8 cellular contexts compared by ENCODE assay signal in the genomic region with DNA sequence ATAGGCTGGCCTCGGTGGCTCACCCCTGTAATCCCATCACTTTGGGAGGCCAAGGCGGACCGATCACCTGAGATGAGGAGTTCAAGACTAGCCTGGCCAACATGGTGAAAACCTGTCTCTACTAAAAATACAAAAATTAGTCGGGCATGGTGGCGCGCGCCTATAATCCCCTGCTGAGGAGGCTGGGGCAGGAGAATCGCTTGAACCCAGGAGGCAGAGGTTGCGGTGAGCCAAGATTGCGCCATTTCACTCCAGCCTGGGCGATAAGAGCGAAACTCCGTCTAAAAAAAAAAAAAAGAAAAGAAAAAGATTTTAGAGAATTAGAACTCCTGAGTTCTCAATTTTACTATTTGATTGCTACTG. TPM values are rescaled to one million over a fixed set of nuclear protein-coding genes. Genes with fewer than 3 reads are reported as not detected.
DNase-seq lines count a peak whose midpoint lies in the region; ATAC-seq, FAIRE-seq and TF ChIP-seq lines count a peak whose summit lies in the region.
"Not testable (repeated sequence)": the region's sequence is repeated elsewhere in the genome, so short reads cannot be mapped to it uniquely, and the experiment has no call there.

No MANE protein-coding gene starts in this region.

- not testable (repeated sequence) for ATAC-seq in CD8-positive, alpha-beta T cell; activated B cell treated with CpG ODN at 0.5 μM for 24 hours (ENCODE audit: low read depth); activated naive CD8-positive, alpha-beta T cell treated with anti-CD3 and anti-CD28 coated beads, Interleukin-2, amount 10 ng/mL, durations not matched to agents 7 days and 5 days (ENCODE audit: low read depth); upper lobe of right lung

- not testable (repeated sequence) for H3K9me3 ChIP-seq in CD8-positive, alpha-beta T cell (ENCODE audit: low read length); keratinocyte (ENCODE audit: control insufficient read depth, low read depth, low read length); neural progenitor cell (ENCODE audit: low read depth); upper lobe of right lung

- H3K79me2 ChIP-seq in keratinocyte (ENCODE audit: control insufficient read depth, insufficient read depth, low read length) (peaks cover 58% of the 10 kb centered on the region), neural progenitor cell (ENCODE audit: low read depth) (peaks cover 58% of the 10 kb centered on the region)

- not testable (repeated sequence) for H3K27ac ChIP-seq in CD8-positive, alpha-beta T cell (ENCODE audit: low read depth, low read length); keratinocyte (ENCODE audit: control insufficient read depth, insufficient read depth, low read length); neural progenitor cell
- peak overlapping the region; percentile 98 for H3K27ac ChIP-seq in upper lobe of right lung

- not testable (repeated sequence) for H3K9me3 Mint-ChIP-seq in CD8-positive, alpha-beta T cell; IgD-negative memory B cell; activated B cell treated with CpG ODN at 0.5 μM for 24 hours; activated naive CD8-positive, alpha-beta T cell treated with anti-CD3 and anti-CD28 coated beads, Interleukin-2, amount 10 ng/mL, durations not matched to agents 7 days and 5 days; endothelial cell (ENCODE audit: unreplicated experiment); neural progenitor cell

- not testable (repeated sequence) for TF ChIP-seq CTCF in CD8-positive, alpha-beta T cell (IDR thresholded peaks at IDR 0.05); activated B cell treated with CpG ODN at 0.5 μM for 24 hours (IDR thresholded peaks at IDR 0.05); endothelial cell (IDR thresholded peaks at IDR 0.05; ENCODE audit: unreplicated experiment); keratinocyte (optimal IDR thresholded peaks at IDR 0.05 in 1 of 3, IDR thresholded peaks at IDR 0.05 in 1 of 3, conservative IDR thresholded peaks at IDR 0.05 in 1 of 3; ENCODE audit: extremely low read depth in 1 of 3, insufficient read depth in 2 of 3, low read length in 3 of 3); neural progenitor cell (IDR thresholded peaks at IDR 0.05); upper lobe of right lung (IDR thresholded peaks at IDR 0.05)

- H3K36me3 Mint-ChIP-seq in CD8-positive, alpha-beta T cell: peaks cover 56% of the 10 kb centered on the region
- not testable (repeated sequence) for H3K36me3 Mint-ChIP-seq in IgD-negative memory B cell, neural progenitor cell
- H3K36me3 Mint-ChIP-seq in activated B cell treated with CpG ODN at 0.5 μM for 24 hours (ENCODE audit: low read depth) (peaks cover 60% of the 10 kb centered on the region), endothelial cell (ENCODE audit: low read depth, unreplicated experiment) (peaks cover 15% of the 10 kb centered on the region)
- H3K36me3 Mint-ChIP-seq in activated naive CD8-positive, alpha-beta T cell treated with anti-CD3 and anti-CD28 coated beads, Interleukin-2, amount 10 ng/mL, durations not matched to agents 7 days and 5 days: peaks cover 49% of the 10 kb centered on the region

- peaks cover 17% of the 10 kb centered on the region for H3F3A ChIP-seq in neural progenitor cell (ENCODE audit: low read depth)

- not testable (repeated sequence) for H3K27ac Mint-ChIP-seq in CD8-positive, alpha-beta T cell; endothelial cell (ENCODE audit: unreplicated experiment); neural progenitor cell
- H3K27ac Mint-ChIP-seq in IgD-negative memory B cell (peak overlapping the region in 1 of 3 donors; percentile 46), activated B cell treated with CpG ODN at 0.5 μM for 24 hours (peak overlapping the region; percentile 66)
- H3K27ac Mint-ChIP-seq in activated naive CD8-positive, alpha-beta T cell treated with anti-CD3 and anti-CD28 coated beads, Interleukin-2, amount 10 ng/mL, durations not matched to agents 7 days and 5 days: peak overlapping the region; percentile 56

- not testable (repeated sequence) for FAIRE-seq in keratinocyte (lab: Jason Lieb, UNC)

- not testable (repeated sequence) for H3K4me2 ChIP-seq in keratinocyte (ENCODE audit: control insufficient read depth, extremely low read depth, insufficient read depth, low read depth, low read length); neural progenitor cell

- POLR2A ChIA-PET in CD8-positive, alpha-beta T cell (lab: Charles Lee); activated B cell treated with CpG ODN at 0.5 μM for 24 hours (lab: Charles Lee); activated naive CD8-positive, alpha-beta T cell treated with anti-CD3 and anti-CD28 coated beads, Interleukin-2, amount 10 ng/mL, durations not matched to agents 7 days and 5 days (lab: Charles Lee): not testable (repeated sequence)

- peak overlapping the region; percentile 43 for H3K4me3 Mint-ChIP-seq in CD8-positive, alpha-beta T cell
- H3K4me3 Mint-ChIP-seq in IgD-negative memory B cell (peak overlapping the region in 3 of 4 donors; percentile 12 to 99 (median 51)), endothelial cell (ENCODE audit: unreplicated experiment) (peak overlapping the region; percentile 98), neural progenitor cell (peak overlapping the region; percentile 97)
- not testable (repeated sequence) for H3K4me3 Mint-ChIP-seq in activated B cell treated with CpG ODN at 0.5 μM for 24 hours
- H3K4me3 Mint-ChIP-seq in activated naive CD8-positive, alpha-beta T cell treated with anti-CD3 and anti-CD28 coated beads, Interleukin-2, amount 10 ng/mL, durations not matched to agents 7 days and 5 days: peak overlapping the region; percentile 92

- not testable (repeated sequence) for H3K27me3 ChIP-seq in CD8-positive, alpha-beta T cell (ENCODE audit: insufficient read depth, low read length); keratinocyte (ENCODE audit: control insufficient read depth, extremely low read depth, insufficient read depth, low read length); neural progenitor cell; upper lobe of right lung

- H3K36me3 ChIP-seq in CD8-positive, alpha-beta T cell (ENCODE audit: insufficient read depth, low read length): peaks cover 14% of the 10 kb centered on the region
- H3K36me3 ChIP-seq in keratinocyte (ENCODE audit: control insufficient read depth in 2 of 2, extremely low read depth in 1 of 2, insufficient read depth in 2 of 2, low read length in 2 of 2); neural progenitor cell: not testable (repeated sequence)
- peaks cover 57% of the 10 kb centered on the region for H3K36me3 ChIP-seq in upper lobe of right lung

- peaks cover 33% of the 10 kb centered on the region for H3K4me1 ChIP-seq in CD8-positive, alpha-beta T cell (ENCODE audit: insufficient read depth, low read length)
- H3K4me1 ChIP-seq in keratinocyte (ENCODE audit: control insufficient read depth, extremely low read depth, insufficient read depth, low read length) (peaks cover 11% of the 10 kb centered on the region), upper lobe of right lung (peaks cover 33% of the 10 kb centered on the region)
- H3K4me1 ChIP-seq in neural progenitor cell: not testable (repeated sequence)

- dilution Hi-C loops in keratinocyte (cut with MboI; ENCODE audit: extremely low pct_ligation_motif_present, low sequenced_read_pairs): not testable (repeated sequence)

- intact Hi-C loops in CD8-positive, alpha-beta T cell (cut with DNase I, micrococcal nuclease): loop anchor here in 1 of 2 experiments (10.0 kb wide), 1 partner anchor 775 kb away; the partner anchor contains the start of gene CCT2
- intact Hi-C loops in activated B cell treated with CpG ODN at 0.5 μM for 24 hours (cut with micrococcal nuclease): loop anchor here (5.0 kb wide), 1 partner anchor 1432 kb away; the partner anchor contains the start of gene CNOT2
- intact Hi-C loops in upper lobe of right lung (cut with DNase I): not testable (repeated sequence)

- H4K20me1 ChIP-seq in keratinocyte (ENCODE audit: control insufficient read depth, extremely low read depth, insufficient read depth, low read length): not testable (repeated sequence)
- peaks cover 15% of the 10 kb centered on the region for H4K20me1 ChIP-seq in neural progenitor cell (ENCODE audit: low read depth)

- not testable (repeated sequence) for H2AFZ ChIP-seq in keratinocyte (ENCODE audit: control insufficient read depth, low read length); neural progenitor cell (replicated peaks)

- CTCF ChIA-PET in CD8-positive, alpha-beta T cell (lab: Charles Lee); activated B cell treated with CpG ODN at 0.5 μM for 24 hours (lab: Charles Lee): not testable (repeated sequence)

- H3K9ac ChIP-seq in keratinocyte (ENCODE audit: control insufficient read depth, extremely low read depth, insufficient read depth, low read length); neural progenitor cell: not testable (repeated sequence)

- H3K27me3 Mint-ChIP-seq in CD8-positive, alpha-beta T cell (ENCODE audit: low read depth); IgD-negative memory B cell; activated B cell treated with CpG ODN at 0.5 μM for 24 hours; activated naive CD8-positive, alpha-beta T cell treated with anti-CD3 and anti-CD28 coated beads, Interleukin-2, amount 10 ng/mL, durations not matched to agents 7 days and 5 days; neural progenitor cell (ENCODE audit: insufficient read depth, low read depth): not testable (repeated sequence)
- H3K27me3 Mint-ChIP-seq in endothelial cell (ENCODE audit: unreplicated experiment): peaks cover 10% of the 10 kb centered on the region

- H3K4me1 Mint-ChIP-seq in CD8-positive, alpha-beta T cell (ENCODE audit: low read depth): peaks cover 47% of the 10 kb centered on the region
- H3K4me1 Mint-ChIP-seq in IgD-negative memory B cell (peaks cover 12 to 31% (median 19%) of the 10 kb centered on the region in 3 donors), activated B cell treated with CpG ODN at 0.5 μM for 24 hours (peaks cover 26% of the 10 kb centered on the region), endothelial cell (ENCODE audit: unreplicated experiment) (peaks cover 21% of the 10 kb centered on the region), neural progenitor cell (peaks cover 25% of the 10 kb centered on the region)
- H3K4me1 Mint-ChIP-seq in activated naive CD8-positive, alpha-beta T cell treated with anti-CD3 and anti-CD28 coated beads, Interleukin-2, amount 10 ng/mL, durations not matched to agents 7 days and 5 days: peaks cover 32% of the 10 kb centered on the region

- not testable (repeated sequence) for H3K9me1 ChIP-seq in keratinocyte (ENCODE audit: control insufficient read depth, extremely low read depth, insufficient read depth, low read length)

- not testable (repeated sequence) for H3K4me3 ChIP-seq in CD8-positive, alpha-beta T cell (ENCODE audit: low read depth, low read length)
- H3K4me3 ChIP-seq in keratinocyte (ENCODE audit: control insufficient read depth in 2 of 3, extremely low read depth in 1 of 3, insufficient read depth in 2 of 3, low read depth in 1 of 3, low read length in 3 of 3): peak overlapping the region in 2 of 3 experiments; percentile 67 to 96
- H3K4me3 ChIP-seq in neural progenitor cell: peak overlapping the region; percentile 64
- H3K4me3 ChIP-seq in upper lobe of right lung: peak overlapping the region; percentile 96

- DNase-seq in CD8-positive, alpha-beta T cell; activated B cell treated with CpG ODN at 0.5 μM for 24 hours; activated naive CD8-positive, alpha-beta T cell treated with anti-CD3 and anti-CD28 coated beads, Interleukin-2, amount 10 ng/mL, durations not matched to agents 7 days and 5 days; endothelial cell (ENCODE audit: low spot score); keratinocyte (ENCODE audit: low read depth, low spot score); neural progenitor cell (ENCODE audit: low spot score); upper lobe of right lung: not testable (repeated sequence)

RNA-seq across cellular contexts. Expression of gene MDM2, which starts 2.0 kb away (rescaled TPM):
- total RNA-seq in CD8-positive, alpha-beta T cell: 10 to 100 TPM; 95.1 to 98.0 TPM
- polyA plus RNA-seq in IgD-negative memory B cell (19.6 TPM), keratinocyte (24.0 to 55.0 TPM (median 28.0 TPM) in 3 replicates)
- total RNA-seq in activated B cell treated with CpG ODN at 0.5 μM for 24 hours (69.8 and 90.8 TPM in 2 replicates), endothelial cell (ENCODE audit: unreplicated experiment) (113 TPM), neural progenitor cell (ENCODE audit: low replicate concordance) (47.7 and 93.8 TPM in 2 replicates), upper lobe of right lung (198 TPM)
- total RNA-seq in activated naive CD8-positive, alpha-beta T cell treated with anti-CD3 and anti-CD28 coated beads, Interleukin-2, amount 10 ng/mL, durations not matched to agents 7 days and 5 days: 100 to 1,000 TPM; 156 to 169 TPM
- polyA plus RNA-seq in keratinocyte (2011; ENCODE audit: low read depth): 578 TPM
- polyA plus RNA-seq in keratinocyte (2011; cell fraction: cytosol; rRNA removed): 30.8 and 56.6 TPM in 2 replicates
- polyA plus RNA-seq in keratinocyte (2011; cell fraction: nucleus; rRNA removed): 118 and 137 TPM in 2 replicates
- 39.7 and 102 TPM in 2 replicates for polyA plus RNA-seq in keratinocyte (2012; ENCODE audit: low replicate concordance)
- polyA minus RNA-seq in keratinocyte: 54.4 to 192 TPM (median 91.3 TPM) in 3 replicates
- 77.7 TPM for polyA minus RNA-seq in keratinocyte (2011; cell fraction: cytosol; rRNA and poly(A)+ RNA removed)
- polyA minus RNA-seq in keratinocyte (2011; cell fraction: nucleus; rRNA and poly(A)+ RNA removed): 115 and 224 TPM in 2 replicates
